4 cellular contexts compared by ENCODE assay signal in the genomic region with DNA sequence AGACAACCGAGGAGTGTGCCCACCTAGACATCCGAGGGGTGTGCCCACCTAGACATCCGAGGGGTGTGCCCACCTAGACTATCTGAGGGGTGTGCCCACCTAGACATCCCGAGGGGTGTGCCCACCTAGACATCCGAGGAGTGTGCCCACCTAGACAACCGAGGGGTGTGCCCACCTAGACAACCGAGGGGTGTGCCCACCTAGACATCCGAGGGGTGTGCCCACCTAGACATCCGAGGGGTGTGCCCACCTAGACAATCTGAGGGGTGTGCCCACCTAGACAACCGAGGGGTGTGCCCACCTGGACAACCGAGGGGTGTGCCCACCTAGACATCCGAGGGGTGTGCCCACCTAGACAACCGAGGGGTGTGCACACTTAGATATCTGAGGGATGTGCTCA. TPM values are rescaled to one million over a fixed set of nuclear protein-coding genes. Genes with fewer than 3 reads are reported as not detected.
"Had no signal": no experiment of that assay in that cellular context is flagged by ENCODE, and none has a peak within 500 bp of the region (broad histone marks: within the 10 kb centered on the region; RNA-seq: fewer than 3 reads in every experiment).

No MANE protein-coding gene starts in this region.

RNA-seq across cellular contexts. Expression of a gene that starts 10.6 kb away (rescaled TPM):
- total RNA-seq: LHCN-M2, M059J, MCF 10A, NCI-H460 had no signal
